Comparison of ENCODE assay signal across 9 cellular contexts in genomic region chr22:29414951-29415591, GRCh38. TPM values are rescaled to one million over a fixed set of nuclear protein-coding genes. Genes with fewer than 3 reads are reported as not detected.
DNase-seq lines count a peak whose midpoint lies in the region; FAIRE-seq and TF ChIP-seq lines count a peak whose summit lies in the region.
"Not testable (repeated sequence)": the region's sequence is repeated elsewhere in the genome, so short reads cannot be mapped to it uniquely, and the experiment has no call there.
"Had no signal": no experiment of that assay in that cellular context is flagged by ENCODE, and none has a peak within 500 bp of the region (broad histone marks: within the 10 kb centered on the region; RNA-seq: fewer than 3 reads in every experiment).

No MANE protein-coding gene starts in this region.

- TF ChIP-seq RAD21 in liver (IDR thresholded peaks at IDR 0.05): not testable (repeated sequence)

- H3K4me1 ChIP-seq in KMS-11 (ENCODE audit: low read depth, poor library complexity, severe bottlenecking): peaks cover 16% of the 10 kb centered on the region
- H3K4me1 ChIP-seq in liver (ENCODE audit: control insufficient read depth in 4 of 4, insufficient read depth in 4 of 4, low read length in 3 of 4); small intestine (ENCODE audit: control insufficient read depth in 2 of 2, insufficient read depth in 1 of 2, low read depth in 1 of 2, low read length in 1 of 2): not testable (repeated sequence)

- peaks cover 21% of the 10 kb centered on the region for H3K27me3 Mint-ChIP-seq in Calu3 (ENCODE audit: unreplicated experiment)
- not testable (repeated sequence) for H3K27me3 Mint-ChIP-seq in T-helper 1 cell treated with Interleukin-12 subunit alpha and Interleukin-12 subunit beta and Interleukin-4 antibody, amounts not matched to agents 30 μg/mL and 1 μg/mL, for 36 hours (ENCODE audit: low read depth); stimulated activated naive CD8-positive, alpha-beta T cell treated with anti-CD3 and anti-CD28 coated beads, Interleukin-15, Interleukin-2, amounts not matched to agents 100 ng/mL and 50 ng/mL, for 24 hours

- BruUV-seq in Calu3 (replicated peaks; lab: Mats Ljungman, UMichigan): not testable (repeated sequence)

- not testable (repeated sequence) for H3K36me3 ChIP-seq in KMS-11 (ENCODE audit: insufficient read depth); liver (ENCODE audit: control insufficient read depth in 4 of 4, insufficient read depth in 3 of 4, low read depth in 1 of 4, low read length in 3 of 4); small intestine (ENCODE audit: control insufficient read depth in 2 of 2, insufficient read depth in 2 of 2, low read length in 2 of 2)

- H3K9ac ChIP-seq in KMS-11 (peak overlapping the region; percentile 89), liver (ENCODE audit: low read depth in 1 of 2, low read length in 2 of 2) (peak overlapping the region; percentile 66 to 77)

- intact Hi-C loops in Calu3 (cut with micrococcal nuclease; ENCODE audit: unreplicated experiment): not testable (repeated sequence)

- not testable (repeated sequence) for H3K79me2 ChIP-seq in KMS-11 (ENCODE audit: insufficient read depth, low read depth)

- TF ChIP-seq CTCF in Calu3 (IDR thresholded peaks at IDR 0.05; ENCODE audit: unreplicated experiment); KMS-11 (conservative IDR thresholded peaks at IDR 0.05; ENCODE audit: low read depth, low read length); liver (IDR thresholded peaks at IDR 0.05; ENCODE audit: low read depth, low read length, missing input control): not testable (repeated sequence)

- peak overlapping the region; percentile 99 for H2AFZ ChIP-seq in KMS-11 (ENCODE audit: low read depth)

- peak; percentile 36 for DNase-seq in Calu3
- peak; percentile 47 for DNase-seq in activated T-cell treated with anti-CD3 and anti-CD28 coated beads, Interleukin-2, amount 50 U/mL, for 1 hour
- peak; percentile 60 for DNase-seq in ecto neural progenitor cell (ENCODE audit: low spot score)
- DNase-seq in small intestine: peak; percentile 87

- not testable (repeated sequence) for H3K9me3 Mint-ChIP-seq in Calu3 (ENCODE audit: low read depth, unreplicated experiment); T-helper 1 cell treated with Interleukin-12 subunit alpha and Interleukin-12 subunit beta and Interleukin-4 antibody, amounts not matched to agents 30 μg/mL and 1 μg/mL, for 36 hours; stimulated activated naive CD8-positive, alpha-beta T cell treated with anti-CD3 and anti-CD28 coated beads, Interleukin-15, Interleukin-2, amounts not matched to agents 100 ng/mL and 50 ng/mL, for 24 hours

- H3K36me3 Mint-ChIP-seq in Calu3 (ENCODE audit: insufficient read depth, unreplicated experiment): peaks cover 12% of the 10 kb centered on the region
- not testable (repeated sequence) for H3K36me3 Mint-ChIP-seq in T-helper 1 cell treated with Interleukin-12 subunit alpha and Interleukin-12 subunit beta and Interleukin-4 antibody, amounts not matched to agents 30 μg/mL and 1 μg/mL, for 36 hours (ENCODE audit: low read depth); stimulated activated naive CD8-positive, alpha-beta T cell treated with anti-CD3 and anti-CD28 coated beads, Interleukin-15, Interleukin-2, amounts not matched to agents 100 ng/mL and 50 ng/mL, for 24 hours (ENCODE audit: low read depth)

- H3K4me2 ChIP-seq in KMS-11: peak overlapping the region; percentile 56

- H4K20me1 ChIP-seq in KMS-11 (ENCODE audit: insufficient read depth): not testable (repeated sequence)

- H3K27me3 ChIP-seq in KMS-11 (ENCODE audit: insufficient read depth, low read depth); liver (ENCODE audit: control insufficient read depth in 4 of 4, insufficient read depth in 4 of 4, low read length in 3 of 4); small intestine (ENCODE audit: control insufficient read depth in 2 of 2, insufficient read depth in 2 of 2, low read length in 2 of 2): not testable (repeated sequence)

- H3K4me3 ChIP-seq in KMS-11 (IDR thresholded peaks at IDR 0.05; ENCODE audit: insufficient read depth, low read depth, low read length): not testable (repeated sequence)
- H3K4me3 ChIP-seq in liver (ENCODE audit: low read depth in 1 of 3, low read length in 3 of 3) (peak overlapping the region; percentile 51 to 81 (median 54)), small intestine (ENCODE audit: low read depth in 1 of 2, low read length in 2 of 2) (peak overlapping the region in 1 of 2 donors; percentile 51)

- WGBS in liver: 13% methylated on average over 23 of the region's 23 CpGs
- 4 to 34% (median 18%) methylated on average over 23 of the region's 23 CpGs for WGBS in small intestine, 3 donors

- H3K27ac Mint-ChIP-seq in Calu3 (ENCODE audit: unreplicated experiment): peak overlapping the region; percentile 84
- H3K27ac Mint-ChIP-seq in T-helper 1 cell treated with Interleukin-12 subunit alpha and Interleukin-12 subunit beta and Interleukin-4 antibody, amounts not matched to agents 30 μg/mL and 1 μg/mL, for 36 hours: peak overlapping the region; percentile 98
- H3K27ac Mint-ChIP-seq in stimulated activated naive CD8-positive, alpha-beta T cell treated with anti-CD3 and anti-CD28 coated beads, Interleukin-15, Interleukin-2, amounts not matched to agents 100 ng/mL and 50 ng/mL, for 24 hours: peak overlapping the region; percentile 100

- peak overlapping the region; percentile 84 for H3K4me3 Mint-ChIP-seq in Calu3 (ENCODE audit: low read depth, unreplicated experiment)
- peak overlapping the region; percentile 88 for H3K4me3 Mint-ChIP-seq in T-helper 1 cell treated with Interleukin-12 subunit alpha and Interleukin-12 subunit beta and Interleukin-4 antibody, amounts not matched to agents 30 μg/mL and 1 μg/mL, for 36 hours
- peak overlapping the region; percentile 96 for H3K4me3 Mint-ChIP-seq in stimulated activated naive CD8-positive, alpha-beta T cell treated with anti-CD3 and anti-CD28 coated beads, Interleukin-15, Interleukin-2, amounts not matched to agents 100 ng/mL and 50 ng/mL, for 24 hours

- not testable (repeated sequence) for FAIRE-seq in small intestine (lab: Jason Lieb, UNC)

- CTCF ChIA-PET in Calu3 (lab: Charles Lee): not testable (repeated sequence)

- peak overlapping the region; percentile 87 for H3K27ac ChIP-seq in KMS-11
- peak overlapping the region; percentile 70 to 87 for H3K27ac ChIP-seq in liver (ENCODE audit: low read depth in 1 of 2, low read length in 2 of 2)
- peak overlapping the region; percentile 86 to 93 for H3K27ac ChIP-seq in small intestine (ENCODE audit: low read depth in 1 of 2, low read length in 1 of 2)

- peaks cover 20% of the 10 kb centered on the region for H3K4me1 Mint-ChIP-seq in Calu3 (ENCODE audit: low read depth, unreplicated experiment)
- H3K4me1 Mint-ChIP-seq in T-helper 1 cell treated with Interleukin-12 subunit alpha and Interleukin-12 subunit beta and Interleukin-4 antibody, amounts not matched to agents 30 μg/mL and 1 μg/mL, for 36 hours (ENCODE audit: low read depth): peaks cover 25% of the 10 kb centered on the region
- H3K4me1 Mint-ChIP-seq in stimulated activated naive CD8-positive, alpha-beta T cell treated with anti-CD3 and anti-CD28 coated beads, Interleukin-15, Interleukin-2, amounts not matched to agents 100 ng/mL and 50 ng/mL, for 24 hours (ENCODE audit: low read depth): peaks cover 26% of the 10 kb centered on the region

- not testable (repeated sequence) for H3K9me3 ChIP-seq in liver (ENCODE audit: control insufficient read depth in 4 of 4, low read length in 3 of 4); small intestine (ENCODE audit: control insufficient read depth, low read depth)

TF ChIP-seq in liver, 16 proteins besides CTCF, POLR2A, EP300 and RAD21:
- TF ChIP-seq GABPA (IDR thresholded peaks at IDR 0.05 in 1 of 2, conservative IDR thresholded peaks at IDR 0.05 in 1 of 2): peak in 1 of 2 donors; percentile 22
- TF ChIP-seq SP1 (IDR thresholded peaks at IDR 0.05): peak; percentile 12
- TF ChIP-seq YY1 (IDR thresholded peaks at IDR 0.05): peak; percentile 53
- peak; percentile 18 for TF ChIP-seq NR2F2 (IDR thresholded peaks at IDR 0.05)
- TF ChIP-seq, protein P1, sequence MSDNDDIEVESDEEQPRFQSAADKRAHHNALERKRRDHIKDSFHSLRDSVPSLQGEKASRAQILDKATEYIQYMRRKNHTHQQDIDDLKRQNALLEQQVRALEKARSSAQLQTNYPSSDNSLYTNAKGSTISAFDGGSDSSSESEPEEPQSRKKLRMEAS (IDR thresholded peaks at IDR 0.05): peak; percentile 94
TF ChIP-seq in liver: peak in this region for 5; not testable (repeated sequence) for 11.

RNA-seq across cellular contexts. Expression of gene RFPL1, which starts 23.3 kb away (rescaled TPM):
- total RNA-seq in Calu3 (2022) (not detected in 2 replicates), liver (1 to 10 TPM in 1 of 2 donors, not detected in 1; 1.0 TPM)
- polyA plus RNA-seq in liver (1 to 10 TPM in 1 of 2 donors, not detected in 1; 1.0 TPM), small intestine (under 1 TPM in 1 of 3 donors, not detected in 2; 0.04 TPM)
- total RNA-seq: pulmonary artery endothelial cell had no signal

RNA-seq across cellular contexts. Expression of gene AP1B1, which starts 26.7 kb away (rescaled TPM):
- total RNA-seq in Calu3 (2022) (88.9 and 92.7 TPM in 2 replicates), liver (10 to 100 TPM; 54.9 to 63.4 TPM)
- polyA plus RNA-seq in liver (10 to 100 TPM; 17.6 to 33.0 TPM), small intestine (10 to 100 TPM; 51.6 to 61.6 (median 55.0) TPM)

Comparison
In these comparisons a context has a peak if more than half of its experiments do, and no peak if none do; other contexts are left out.
1. DNase-seq: peak in every context shown above with its lines; median percentile 87 in small intestine; 60 in ecto neural progenitor cell; 47 in activated T-cell treated with anti-CD3 and anti-CD28 coated beads, Interleukin-2, amount 50 U/mL, for 1 hour; 36 in Calu3.